Comparison of ENCODE assay signal across 15 cellular contexts in genomic region chrX:97401586-97402101, GRCh38.
DNase-seq lines count a peak whose midpoint lies in the region; ATAC-seq, FAIRE-seq and TF ChIP-seq lines count a peak whose summit lies in the region.
"Had no signal": no experiment of that assay in that cellular context is flagged by ENCODE, and none has a peak within 500 bp of the region (broad histone marks: within the 10 kb centered on the region; RNA-seq: fewer than 3 reads in every experiment).

No MANE protein-coding gene starts in this region.

- peak overlapping the region in 1 of 8 donors; percentile 40 for H3K27ac Mint-ChIP-seq in CD8-positive, alpha-beta memory T cell

- CTCF ChIA-PET in A549 (lab: Yijun Ruan, JAX) = no interaction called here
- CTCF ChIA-PET in CD8-positive, alpha-beta memory T cell (lab: Charles Lee) = no interaction called here

- no peaks in the 10 kb centered on the region for H3K36me3 ChIP-seq in bronchial epithelial cell (ENCODE audit: control insufficient read depth, insufficient read depth, low read length)
- H3K36me3 ChIP-seq in CD8-positive, alpha-beta memory T cell (ENCODE audit: insufficient read depth, low read length) = no peaks in the 10 kb centered on the region
- H3K36me3 ChIP-seq: neutrophil, SJCRH30 had no signal

- H3K4me2 ChIP-seq in A549 = peak overlapping the region; percentile 78

- H3K27me3 Mint-ChIP-seq in CD8-positive, alpha-beta memory T cell = peaks cover 0 to 1% of the 10 kb centered on the region in 2 donors
- H3K27me3 Mint-ChIP-seq: activated naive CD8-positive, alpha-beta T cell treated with anti-CD3 and anti-CD28 coated beads, Interleukin-2, amount 10 ng/mL, durations not matched to agents 7 days and 5 days; stimulated activated naive CD8-positive, alpha-beta T cell treated with anti-CD3 and anti-CD28 coated beads, Interleukin-15, Interleukin-2, amounts not matched to agents 100 ng/mL and 50 ng/mL, for 24 hours had no signal

- no peak for TF ChIP-seq RAD21 in A549 (conservative IDR thresholded peaks at IDR 0.05 in 1 of 2, IDR thresholded peaks at IDR 0.05 in 1 of 2)

- peaks cover 18 to 39% (median 38%) of the 10 kb centered on the region in 3 donors for H3K4me1 Mint-ChIP-seq in CD8-positive, alpha-beta memory T cell

- H3K9me3 ChIP-seq in A549 = no peaks in the 10 kb centered on the region
- no peaks in the 10 kb centered on the region for H3K9me3 ChIP-seq in CD8-positive, alpha-beta memory T cell (ENCODE audit: low read length)
- H3K9me3 ChIP-seq: neutrophil, SJCRH30 had no signal

- H3K4me3 Mint-ChIP-seq in CD8-positive, alpha-beta memory T cell = no peak overlapping the region
- H3K4me3 Mint-ChIP-seq: stimulated activated naive CD8-positive, alpha-beta T cell treated with anti-CD3 and anti-CD28 coated beads, Interleukin-15, Interleukin-2, amounts not matched to agents 100 ng/mL and 50 ng/mL, for 24 hours had no signal

- H3K9me3 Mint-ChIP-seq in CD8-positive, alpha-beta memory T cell = no peaks in the 10 kb centered on the region
- H3K9me3 Mint-ChIP-seq: activated naive CD8-positive, alpha-beta T cell treated with anti-CD3 and anti-CD28 coated beads, Interleukin-2, amount 10 ng/mL, durations not matched to agents 7 days and 5 days; stimulated activated naive CD8-positive, alpha-beta T cell treated with anti-CD3 and anti-CD28 coated beads, Interleukin-15, Interleukin-2, amounts not matched to agents 100 ng/mL and 50 ng/mL, for 24 hours had no signal

- FAIRE-seq in A549 (lab: Jason Lieb, UNC) (no peak), bronchial epithelial cell (lab: Jason Lieb, UNC) (no peak), frontal cortex (lab: Jason Lieb, UNC) (no peak)

- no peak for DNase-seq in A549 (ENCODE audit: low read depth in 1 of 2, low spot score in 1 of 2)
- peak; percentile 48 for DNase-seq in bronchial epithelial cell (ENCODE audit: low read depth)
- no peak for DNase-seq in CD8-positive, alpha-beta memory T cell
- DNase-seq in frontal cortex (ENCODE audit: low spot score in 2 of 2) = no peak
- DNase-seq: activated naive CD8-positive, alpha-beta T cell treated with anti-CD3 and anti-CD28 coated beads, Interleukin-2, amount 10 ng/mL, durations not matched to agents 7 days and 5 days; cerebellar nuclear complex; NCI-H2171; SJCRH30 had no signal

- ATAC-seq in A549 = peak; percentile 21 to 23; a peak in 3 of 6 replicates
- peak; percentile 9 for ATAC-seq in GM19397 (IDR thresholded peaks at IDR 0.05; ENCODE audit: unreplicated experiment)
- ATAC-seq in HG03460 (IDR thresholded peaks at IDR 0.05; ENCODE audit: unreplicated experiment) = peak; percentile 4
- no peak for ATAC-seq in GM21423 (IDR thresholded peaks at IDR 0.05; ENCODE audit: unreplicated experiment)
- no peak for ATAC-seq in HG02763 (IDR thresholded peaks at IDR 0.05; ENCODE audit: unreplicated experiment)

- H3K27me3 ChIP-seq in bronchial epithelial cell (ENCODE audit: control insufficient read depth, insufficient read depth, low read length) = no peaks in the 10 kb centered on the region
- no peaks in the 10 kb centered on the region for H3K27me3 ChIP-seq in CD8-positive, alpha-beta memory T cell (ENCODE audit: insufficient read depth, low read length, poor library complexity, severe bottlenecking)
- H3K27me3 ChIP-seq: neutrophil, SJCRH30 had no signal

- H3K4me3 ChIP-seq in A549 = no peak overlapping the region
- no peak overlapping the region for H3K4me3 ChIP-seq in bronchial epithelial cell (ENCODE audit: low read depth, low read length)
- no peak overlapping the region for H3K4me3 ChIP-seq in CD8-positive, alpha-beta memory T cell (ENCODE audit: low read length)
- H3K4me3 ChIP-seq: lung, SJCRH30 had no signal

- TF ChIP-seq EP300 in A549 (IDR thresholded peaks at IDR 0.05) = no peak

- peak overlapping the region; percentile 79 to 87 for H3K27ac ChIP-seq in A549
- no peak overlapping the region for H3K27ac ChIP-seq in CD8-positive, alpha-beta memory T cell (ENCODE audit: low read depth, low read length)
- H3K27ac ChIP-seq: neutrophil, SJCRH30 had no signal

- no peak for TF ChIP-seq CTCF in A549 (IDR thresholded peaks at IDR 0.05)
- TF ChIP-seq CTCF in bronchial epithelial cell (IDR thresholded peaks at IDR 0.05; ENCODE audit: insufficient read depth, low read length, severe bottlenecking) = no peak

- H3K36me3 Mint-ChIP-seq in CD8-positive, alpha-beta memory T cell = peaks cover 0 to 3% (median 1%) of the 10 kb centered on the region in 3 donors

- H3K4me1 ChIP-seq in A549 = peaks cover 62% of the 10 kb centered on the region
- no peaks in the 10 kb centered on the region for H3K4me1 ChIP-seq in CD8-positive, alpha-beta memory T cell (ENCODE audit: insufficient read depth, low read length)
- H3K4me1 ChIP-seq: SJCRH30 had no signal

- TF ChIP-seq POLR2A in A549 (IDR thresholded peaks at IDR 0.05; ENCODE audit: low read length) = no peak

- POLR2A ChIA-PET in A549 (lab: Yijun Ruan, JAX) = interaction anchor here (0.6 kb wide), 1 partner anchor 105 kb away, joined by 6 read pairs; no protein-coding TSS in a partner anchor
- POLR2A ChIA-PET in CD8-positive, alpha-beta memory T cell (lab: Charles Lee) = no interaction called here

TF ChIP-seq in A549, 52 proteins besides CTCF, POLR2A, EP300 and RAD21:
- TF ChIP-seq FOSL2 (IDR thresholded peaks at IDR 0.05) (no peak), FOSL2 (CRISPR knock-in tag; IDR thresholded peaks at IDR 0.05) (peak; percentile 26; the same call in 1 of the 2 replicates)
- TF ChIP-seq, protein P1, sequence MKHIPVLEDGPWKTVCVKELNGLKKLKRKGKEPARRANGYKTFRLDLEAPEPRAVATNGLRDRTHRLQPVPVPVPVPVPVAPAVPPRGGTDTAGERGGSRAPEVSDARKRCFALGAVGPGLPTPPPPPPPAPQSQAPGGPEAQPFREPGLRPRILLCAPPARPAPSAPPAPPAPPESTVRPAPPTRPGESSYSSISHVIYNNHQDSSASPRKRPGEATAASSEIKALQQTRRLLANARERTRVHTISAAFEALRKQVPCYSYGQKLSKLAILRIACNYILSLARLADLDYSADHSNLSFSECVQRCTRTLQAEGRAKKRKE (CRISPR knock-in tag; IDR thresholded peaks at IDR 0.05; ENCODE audit: low read depth) = no peak

Comparison
In these comparisons a context has a peak if more than half of its experiments do, and no peak if none do; other contexts are left out.
1. ATAC-seq: peak in A549 (2 of 2), GM19397 (single experiment) and HG03460 (single experiment); none in GM21423 (single experiment) and HG02763 (single experiment).